Comparison of ENCODE assay signal across 15 cellular contexts in the genomic region with DNA sequence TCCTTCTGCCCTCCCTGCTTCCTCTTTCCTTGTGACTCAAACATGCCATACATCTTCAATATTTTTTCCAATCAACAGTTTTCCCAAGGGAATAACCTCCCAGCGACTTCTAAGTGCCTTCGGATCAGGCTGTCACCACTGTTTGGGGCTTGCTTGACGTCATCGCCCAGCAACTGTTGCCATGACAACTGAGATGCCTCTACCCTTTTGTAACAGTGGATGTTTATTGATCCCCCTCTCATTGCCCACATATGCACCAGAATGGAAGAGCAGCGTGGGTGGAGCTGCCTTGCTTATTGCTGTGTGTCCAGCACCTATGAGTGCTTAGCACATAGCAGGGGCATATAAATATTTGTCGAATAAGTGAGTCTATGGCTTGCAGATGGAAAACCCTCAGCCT. TPM values are rescaled to one million over a fixed set of nuclear protein-coding genes. Genes with fewer than 3 reads are reported as not detected.
DNase-seq lines count a peak whose midpoint lies in the region; ATAC-seq, FAIRE-seq and TF ChIP-seq lines count a peak whose summit lies in the region.
"Had no signal": no experiment of that assay in that cellular context is flagged by ENCODE, and none has a peak within 500 bp of the region (broad histone marks: within the 10 kb centered on the region; RNA-seq: fewer than 3 reads in every experiment).

No MANE protein-coding gene starts in this region.

- H3K9me3 Mint-ChIP-seq in WTC11 = peaks cover 9% of the 10 kb centered on the region; the same call in 1 of the 2 replicates

- 40 to 53% (median 50%) methylated on average over 6 of the region's 6 CpGs for WGBS in stomach, 5 donors

- TF ChIP-seq CTCF in WTC11 (IDR thresholded peaks at IDR 0.05) (no peak), stomach (IDR thresholded peaks at IDR 0.05) (no peak)

- TF ChIP-seq EP300 in stomach (IDR thresholded peaks at IDR 0.05) = no peak

- peaks cover 2% of the 10 kb centered on the region for H3K27me3 Mint-ChIP-seq in WTC11 (ENCODE audit: low read depth)

- H3K27me3 ChIP-seq in stomach = peaks cover 0 to 11% (median 0%) of the 10 kb centered on the region in 3 donors
- H3K27me3 ChIP-seq: Peyer's patch had no signal

- POLR2A ChIA-PET in WTC11 (lab: Charles Lee) = no interaction called here

- H3K27ac Mint-ChIP-seq in WTC11 = no peak overlapping the region
- H3K27ac Mint-ChIP-seq: stimulated activated memory B cell treated with anti-CD40 and anti-IgM and Interleukin-4, amounts not matched to agents 10 μg/mL and 1 μg/mL and 100 μg/mL, for 72 hours had no signal

- no peak overlapping the region for H3K27ac ChIP-seq in stomach
- H3K27ac ChIP-seq: Peyer's patch, psoas muscle had no signal

- DNase-seq in NCI-H82 (lab: John Stamatoyannopoulos, UW) (peak; percentile 39), NCI-H82 treated with DMSO at 0.1 percent for 48 hours (lab: John Stamatoyannopoulos, UW; ENCODE audit: unreplicated experiment) (no peak), WTC11 (ENCODE audit: low spot score) (peak; percentile 31), head of caudate nucleus (peak in 39 of 42 donors; percentile 9 to 81 (median 52)), urothelium cell line (ENCODE audit: low spot score) (peak; percentile 28), stomach (no peak), GM03348 (ENCODE audit: low spot score) (no peak)
- DNase-seq: central memory CD4-positive, alpha-beta T cell; NCI-H446; Peyer's patch; psoas muscle; stimulated activated CD4-positive, alpha-beta T cell treated with anti-CD3 and anti-CD28 coated beads, Interleukin-4, amount 100 ng/mL, for 1 hour had no signal

- no peak for TF ChIP-seq POLR2A in stomach (IDR thresholded peaks at IDR 0.05)

- FAIRE-seq in urothelium cell line (lab: Jason Lieb, UNC) = no peak

- ATAC-seq in WTC11 (no peak), GM19467 (IDR thresholded peaks at IDR 0.05; ENCODE audit: unreplicated experiment) (no peak)
- ATAC-seq: psoas muscle; stimulated activated memory B cell treated with anti-CD40 and anti-IgM and Interleukin-4, amounts not matched to agents 10 μg/mL and 1 μg/mL and 100 μg/mL, for 72 hours had no signal

- peaks cover 0 to 9% (median 6%) of the 10 kb centered on the region in 4 donors for H3K9me3 ChIP-seq in stomach
- H3K9me3 ChIP-seq: psoas muscle had no signal

- no peak overlapping the region for H3K4me3 Mint-ChIP-seq in WTC11
- H3K4me3 Mint-ChIP-seq: stimulated activated memory B cell treated with anti-CD40 and anti-IgM and Interleukin-4, amounts not matched to agents 10 μg/mL and 1 μg/mL and 100 μg/mL, for 72 hours had no signal

- H3K4me3 ChIP-seq in stomach = no peak overlapping the region
- H3K4me3 ChIP-seq: Peyer's patch, psoas muscle had no signal

- H3K4me1 ChIP-seq in stomach = peaks cover 0 to 20% (median 2%) of the 10 kb centered on the region in 4 donors
- H3K4me1 ChIP-seq: Peyer's patch, psoas muscle had no signal

- intact Hi-C loops in head of caudate nucleus (cut with DNase I) (no loop called here), stomach (cut with DNase I; ENCODE audit: low total_unique reads) (no loop called here)

- no peaks in the 10 kb centered on the region for H3K4me1 Mint-ChIP-seq in WTC11
- H3K4me1 Mint-ChIP-seq: stimulated activated memory B cell treated with anti-CD40 and anti-IgM and Interleukin-4, amounts not matched to agents 10 μg/mL and 1 μg/mL and 100 μg/mL, for 72 hours had no signal

- CTCF ChIA-PET in WTC11 (lab: Charles Lee) = no interaction called here

- no peaks in the 10 kb centered on the region for H3K36me3 Mint-ChIP-seq in WTC11

- no peaks in the 10 kb centered on the region for H3K36me3 ChIP-seq in stomach
- H3K36me3 ChIP-seq: Peyer's patch had no signal

TF ChIP-seq in WTC11, 78 proteins besides CTCF, POLR2A, EP300 and RAD21:
- TF ChIP-seq, protein P1, sequence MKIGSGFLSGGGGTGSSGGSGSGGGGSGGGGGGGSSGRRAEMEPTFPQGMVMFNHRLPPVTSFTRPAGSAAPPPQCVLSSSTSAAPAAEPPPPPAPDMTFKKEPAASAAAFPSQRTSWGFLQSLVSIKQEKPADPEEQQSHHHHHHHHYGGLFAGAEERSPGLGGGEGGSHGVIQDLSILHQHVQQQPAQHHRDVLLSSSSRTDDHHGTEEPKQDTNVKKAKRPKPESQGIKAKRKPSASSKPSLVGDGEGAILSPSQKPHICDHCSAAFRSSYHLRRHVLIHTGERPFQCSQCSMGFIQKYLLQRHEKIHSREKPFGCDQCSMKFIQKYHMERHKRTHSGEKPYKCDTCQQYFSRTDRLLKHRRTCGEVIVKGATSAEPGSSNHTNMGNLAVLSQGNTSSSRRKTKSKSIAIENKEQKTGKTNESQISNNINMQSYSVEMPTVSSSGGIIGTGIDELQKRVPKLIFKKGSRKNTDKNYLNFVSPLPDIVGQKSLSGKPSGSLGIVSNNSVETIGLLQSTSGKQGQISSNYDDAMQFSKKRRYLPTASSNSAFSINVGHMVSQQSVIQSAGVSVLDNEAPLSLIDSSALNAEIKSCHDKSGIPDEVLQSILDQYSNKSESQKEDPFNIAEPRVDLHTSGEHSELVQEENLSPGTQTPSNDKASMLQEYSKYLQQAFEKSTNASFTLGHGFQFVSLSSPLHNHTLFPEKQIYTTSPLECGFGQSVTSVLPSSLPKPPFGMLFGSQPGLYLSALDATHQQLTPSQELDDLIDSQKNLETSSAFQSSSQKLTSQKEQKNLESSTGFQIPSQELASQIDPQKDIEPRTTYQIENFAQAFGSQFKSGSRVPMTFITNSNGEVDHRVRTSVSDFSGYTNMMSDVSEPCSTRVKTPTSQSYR (CRISPR knock-in tag; IDR thresholded peaks at IDR 0.05) = no peak
- TF ChIP-seq ZNF232 (CRISPR knock-in tag; IDR thresholded peaks at IDR 0.05) = no peak
- no peak for TF ChIP-seq ESRRA (CRISPR knock-in tag; IDR thresholded peaks at IDR 0.05; ENCODE audit: borderline replicate concordance)
- no peak for TF ChIP-seq MAX (CRISPR knock-in tag; IDR thresholded peaks at IDR 0.05)
- TF ChIP-seq ATF6 (CRISPR knock-in tag; IDR thresholded peaks at IDR 0.05) = no peak
- TF ChIP-seq EMX1 (CRISPR knock-in tag; IDR thresholded peaks at IDR 0.05) = no peak
- TF ChIP-seq FOXK1 (CRISPR knock-in tag; IDR thresholded peaks at IDR 0.05) = no peak
- no peak for TF ChIP-seq NFATC4 (CRISPR knock-in tag; IDR thresholded peaks at IDR 0.05)
- no peak for TF ChIP-seq MXD4 (CRISPR knock-in tag; IDR thresholded peaks at IDR 0.05; ENCODE audit: borderline replicate concordance)
- no peak for TF ChIP-seq ATF1 (CRISPR knock-in tag; IDR thresholded peaks at IDR 0.05)
- TF ChIP-seq, protein P2, sequence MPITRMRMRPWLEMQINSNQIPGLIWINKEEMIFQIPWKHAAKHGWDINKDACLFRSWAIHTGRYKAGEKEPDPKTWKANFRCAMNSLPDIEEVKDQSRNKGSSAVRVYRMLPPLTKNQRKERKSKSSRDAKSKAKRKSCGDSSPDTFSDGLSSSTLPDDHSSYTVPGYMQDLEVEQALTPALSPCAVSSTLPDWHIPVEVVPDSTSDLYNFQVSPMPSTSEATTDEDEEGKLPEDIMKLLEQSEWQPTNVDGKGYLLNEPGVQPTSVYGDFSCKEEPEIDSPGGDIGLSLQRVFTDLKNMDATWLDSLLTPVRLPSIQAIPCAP (CRISPR knock-in tag; IDR thresholded peaks at IDR 0.05) = no peak

RNA-seq across cellular contexts. Expression of gene FFAR4, which starts 14.4 kb away (rescaled TPM):
- total RNA-seq in WTC11 (2021) (0.07 to 0.15 TPM in 2 of 3 replicates, not detected in the other), stomach (1 to 10 TPM in 2 of 5 donors, under 1 TPM in 1, not detected in 2; 0.18 to 2.0 (median 1.7) TPM)
- polyA plus RNA-seq in stomach = under 1 TPM in 1 of 3 donors, not detected in 2; 0.08 TPM

RNA-seq across cellular contexts. Expression of gene RBP4, which starts 20.2 kb away (rescaled TPM):
- total RNA-seq in WTC11 (2021) (1.8 to 2.7 TPM (median 2.2 TPM) in 3 replicates), stomach (under 1 TPM in 3 of 5 donors, not detected in 2; 0.58 to 0.92 (median 0.72) TPM)
- polyA plus RNA-seq in stomach = 10 to 100 TPM in 1 of 3 donors, 1 to 10 TPM in 2; 1.2 to 20.5 (median 6.2) TPM

RNA-seq across cellular contexts. Expression of gene PDE6C, which starts 31.5 kb away (rescaled TPM):
- not detected in 3 replicates for total RNA-seq in WTC11 (2021)
- not detected for total RNA-seq in stomach
- polyA plus RNA-seq in stomach = not detected
- total RNA-seq: Peyer's patch, psoas muscle had no signal
- polyA plus RNA-seq: esophagus, psoas muscle had no signal

Comparison
In these comparisons a context has a peak if more than half of its experiments do, and no peak if none do; other contexts are left out.
1. DNase-seq: peak in NCI-H82 (single experiment), WTC11 (single experiment), head of caudate nucleus (39 of 42) and urothelium cell line (single experiment); none in NCI-H82 treated with DMSO at 0.1 percent for 48 hours (single experiment), stomach (single experiment) and GM03348 (single experiment).